Comparison of ENCODE assay signal across 11 cellular contexts in the genomic region with DNA sequence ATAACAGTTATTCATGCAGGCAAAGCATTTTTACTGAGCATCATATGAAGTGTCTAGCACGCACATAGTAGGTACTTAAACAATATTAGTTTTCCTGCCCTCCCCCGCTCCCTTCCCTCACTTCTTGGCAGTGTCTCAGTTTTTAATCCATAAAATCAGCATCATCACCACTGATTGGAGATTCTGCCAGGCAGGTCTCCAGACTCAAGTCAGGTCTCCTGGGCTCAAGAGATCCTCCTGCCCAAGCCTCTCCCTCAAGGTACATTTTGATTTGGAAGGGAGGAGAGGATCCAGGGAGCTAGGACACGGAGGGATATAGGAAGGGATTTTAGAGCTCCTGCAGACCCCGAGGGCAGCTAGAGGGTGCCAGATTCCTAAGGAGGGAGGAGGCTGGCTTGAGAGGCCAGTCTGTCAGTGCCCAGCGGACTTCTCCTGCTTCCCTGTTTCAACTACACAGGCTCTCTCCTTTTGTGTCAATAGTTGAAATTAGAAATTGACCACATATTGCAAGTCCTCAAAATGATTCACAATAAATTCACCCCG. TPM values are rescaled to one million over a fixed set of nuclear protein-coding genes. Genes with fewer than 3 reads are reported as not detected.
A peak's percentile ranks its signal among the peaks of the same experiment; 100 is the strongest.
DNase-seq lines count a peak whose midpoint lies in the region; ATAC-seq and TF ChIP-seq lines count a peak whose summit lies in the region.
"Had no signal": no experiment of that assay in that cellular context is flagged by ENCODE, and none has a peak within 500 bp of the region (broad histone marks: within the 10 kb centered on the region; RNA-seq: fewer than 3 reads in every experiment).

No MANE protein-coding gene starts in this region.

- H3K4me3 ChIP-seq in HUES64 (ENCODE audit: low read length) (peak overlapping the region; percentile 98), brain microvascular endothelial cell (ENCODE audit: low read depth, low read length) (no peak overlapping the region), transverse colon (peak overlapping the region in 1 of 4 donors; percentile 96)
- H3K4me3 ChIP-seq: GM12878 had no signal

- intact Hi-C loops in transverse colon (cut with DNase I; ENCODE audit: low total_unique reads) = no loop called here

- no peak overlapping the region for H3K9ac ChIP-seq in HUES64 (ENCODE audit: low read depth, low read length)

- TF ChIP-seq CTCF in brain microvascular endothelial cell (IDR thresholded peaks at IDR 0.05; ENCODE audit: low read depth, low read length, missing control alignments) (peak; percentile 37), transverse colon (IDR thresholded peaks at IDR 0.05) (no peak)

- no peak overlapping the region for H3K27ac ChIP-seq in HUES64 (ENCODE audit: low read depth, low read length)
- peak overlapping the region; percentile 30 for H3K27ac ChIP-seq in brain microvascular endothelial cell
- peak overlapping the region; percentile 5 to 97 (median 94) for H3K27ac ChIP-seq in transverse colon
- H3K27ac ChIP-seq: HL-60 had no signal

- H3K9me3 ChIP-seq in HUES64 (ENCODE audit: insufficient read depth, low read depth, low read length) (no peaks in the 10 kb centered on the region), transverse colon (no peaks in the 10 kb centered on the region)

- 33% methylated on average over 4 of the region's 6 CpGs for WGBS in HUES64
- 53 to 82% methylated on average over 1 to 6 of the region's 6 CpGs for WGBS in transverse colon (ENCODE audit: low coverage in 1 of 2), 2 donors

- ATAC-seq in HG02870 (IDR thresholded peaks at IDR 0.05; ENCODE audit: unreplicated experiment) = no peak
- no peak for ATAC-seq in GM21447 (IDR thresholded peaks at IDR 0.05; ENCODE audit: unreplicated experiment)
- ATAC-seq: activated T-helper 17 cell treated with anti-CD3 and anti-CD28 coated beads, Interleukin-2, amount 50 U/mL, for 72 hours; GM12878; naive thymus-derived CD8-positive, alpha-beta T cell had no signal

- no peak for TF ChIP-seq EP300 in transverse colon (IDR thresholded peaks at IDR 0.05; ENCODE audit: low read depth)

- H3K27me3 ChIP-seq in HUES64 (ENCODE audit: insufficient read depth, low read length) = peaks cover 5% of the 10 kb centered on the region; the same call in 1 of the 2 replicates
- no peaks in the 10 kb centered on the region for H3K27me3 ChIP-seq in brain microvascular endothelial cell (replicated peaks)
- H3K27me3 ChIP-seq in transverse colon = peaks cover 13% of the 10 kb centered on the region

- TF ChIP-seq POLR2A in transverse colon (IDR thresholded peaks at IDR 0.05) = no peak

- in situ Hi-C loops in brain microvascular endothelial cell (cut with HindIII; ENCODE audit: low pct_ligation_motif_present, low sequenced_read_pairs) = loop anchor here (25.0 kb wide), 1 partner anchor 209 kb away; no protein-coding TSS in a partner anchor
- in situ Hi-C loops in transverse colon (cut with MboI; ENCODE audit: low pct_ligation_motif_present in 1 of 4, low pct_unique_long_range_greater_than_20kb in 1 of 4, low sequenced_read_pairs in 3 of 4) = loop anchor here (25.0 kb wide), 1 partner anchor 209 kb away; no protein-coding TSS in a partner anchor

- H3K36me3 ChIP-seq in HUES64 (ENCODE audit: insufficient read depth, low read length) (no peaks in the 10 kb centered on the region), brain microvascular endothelial cell (replicated peaks) (peaks cover 3% of the 10 kb centered on the region), transverse colon (no peaks in the 10 kb centered on the region)

- DNase-seq in brain microvascular endothelial cell = no peak
- peak; percentile 89 for DNase-seq in islet precursor cell
- no peak for DNase-seq in transverse colon
- no peak for DNase-seq in GM19240 (ENCODE audit: insufficient read length, low spot score)
- DNase-seq: naive thymus-derived CD8-positive, alpha-beta T cell had no signal

- H3K4me1 ChIP-seq in HUES64 (ENCODE audit: insufficient read depth, low read length) = peaks cover 18% of the 10 kb centered on the region
- H3K4me1 ChIP-seq in transverse colon = peaks cover 0 to 19% (median 8%) of the 10 kb centered on the region in 4 donors

RNA-seq across cellular contexts. Expression of gene FAT1, which starts 4.4 kb away (rescaled TPM):
- polyA plus RNA-seq in HUES64 (2013, experiment 1 of 2) = 50.1 TPM
- polyA plus RNA-seq in HUES64 (2013, experiment 2 of 2) = 58.0 TPM
- 100 to 1,000 TPM; 321 to 477 (median 380) TPM for total RNA-seq in transverse colon
- total RNA-seq: activated T-helper 17 cell treated with anti-CD3 and anti-CD28 coated beads, Interleukin-2, amount 50 U/mL, for 72 hours; naive thymus-derived CD8-positive, alpha-beta T cell had no signal
- polyA plus RNA-seq: naive thymus-derived CD8-positive, alpha-beta T cell had no signal
